20 cellular contexts compared by ENCODE assay signal in genomic region chr1:241447056-241447649, GRCh38.
DNase-seq lines count a peak whose midpoint lies in the region; ATAC-seq and TF ChIP-seq lines count a peak whose summit lies in the region.
"Had no signal": no experiment of that assay in that cellular context is flagged by ENCODE, and none has a peak within 500 bp of the region (broad histone marks: within the 10 kb centered on the region; RNA-seq: fewer than 3 reads in every experiment).

No MANE protein-coding gene starts in this region.

- no peak overlapping the region for H3K4me3 ChIP-seq in HEK293 (ENCODE audit: low read depth, low read length)
- no peak overlapping the region for H3K4me3 ChIP-seq in stomach
- H3K4me3 ChIP-seq: GM23248, transverse colon had no signal

- POLR2A ChIA-PET in HEK293 (lab: Yijun Ruan, JAX), result no interaction called here

- no peaks in the 10 kb centered on the region for H3K27me3 ChIP-seq in stomach
- H3K27me3 ChIP-seq: transverse colon had no signal

- H3K27ac Mint-ChIP-seq in stimulated activated effector memory CD8-positive, alpha-beta T cell treated with anti-CD3 and anti-CD28 coated beads, Interleukin-12 subunit alpha, Interleukin-12 subunit beta, amount 100 ng/mL, for 72 hours, result no peak overlapping the region
- H3K27ac Mint-ChIP-seq in type B pancreatic cell, result no peak overlapping the region
- H3K27ac Mint-ChIP-seq: activated CD4-positive, alpha-beta T cell treated with anti-CD3 and anti-CD28 coated beads, Interleukin-2, amount 10 ng/mL, durations not matched to agents 7 days and 5 days; activated naive CD8-positive, alpha-beta T cell treated with anti-CD3 and anti-CD28 coated beads, Interleukin-2, amount 10 ng/mL, durations not matched to agents 7 days and 5 days; B cell; endodermal cell; stimulated activated naive CD8-positive, alpha-beta T cell treated with anti-CD3 and anti-CD28 coated beads, Interleukin-15, amount 100 ng/mL, for 72 hours; T-helper 1 cell treated with Interleukin-12 subunit alpha and Interleukin-12 subunit beta and Interleukin-4 antibody, amounts not matched to agents 30 μg/mL and 1 μg/mL, for 36 hours had no signal

- H3K4me1 Mint-ChIP-seq in stimulated activated effector memory CD8-positive, alpha-beta T cell treated with anti-CD3 and anti-CD28 coated beads, Interleukin-12 subunit alpha, Interleukin-12 subunit beta, amount 100 ng/mL, for 72 hours, result no peaks in the 10 kb centered on the region
- H3K4me1 Mint-ChIP-seq in type B pancreatic cell (ENCODE audit: unreplicated experiment), result no peaks in the 10 kb centered on the region
- H3K4me1 Mint-ChIP-seq: activated CD4-positive, alpha-beta T cell treated with anti-CD3 and anti-CD28 coated beads, Interleukin-2, amount 10 ng/mL, durations not matched to agents 7 days and 5 days; activated naive CD8-positive, alpha-beta T cell treated with anti-CD3 and anti-CD28 coated beads, Interleukin-2, amount 10 ng/mL, durations not matched to agents 7 days and 5 days; B cell; endodermal cell; stimulated activated naive CD8-positive, alpha-beta T cell treated with anti-CD3 and anti-CD28 coated beads, Interleukin-15, amount 100 ng/mL, for 72 hours had no signal

- no peak for TF ChIP-seq POLR2A in stomach (IDR thresholded peaks at IDR 0.05)

- CTCF ChIA-PET in HEK293 (lab: Yijun Ruan, JAX), result no interaction called here

- H3K4me1 ChIP-seq in HEK293 (ENCODE audit: control insufficient read depth, insufficient read depth, low read length) (no peaks in the 10 kb centered on the region), stomach (no peaks in the 10 kb centered on the region)
- H3K4me1 ChIP-seq: transverse colon had no signal

- no peaks in the 10 kb centered on the region for H3K9me3 Mint-ChIP-seq in stimulated activated effector memory CD8-positive, alpha-beta T cell treated with anti-CD3 and anti-CD28 coated beads, Interleukin-12 subunit alpha, Interleukin-12 subunit beta, amount 100 ng/mL, for 72 hours
- peaks cover 8% of the 10 kb centered on the region for H3K9me3 Mint-ChIP-seq in type B pancreatic cell
- H3K9me3 Mint-ChIP-seq: activated CD4-positive, alpha-beta T cell treated with anti-CD3 and anti-CD28 coated beads, Interleukin-2, amount 10 ng/mL, durations not matched to agents 7 days and 5 days had no signal

- intact Hi-C loops in stomach (cut with DNase I; ENCODE audit: low total_unique reads), result no loop called here

- H3K36me3 Mint-ChIP-seq in stimulated activated effector memory CD8-positive, alpha-beta T cell treated with anti-CD3 and anti-CD28 coated beads, Interleukin-12 subunit alpha, Interleukin-12 subunit beta, amount 100 ng/mL, for 72 hours, result no peaks in the 10 kb centered on the region
- H3K36me3 Mint-ChIP-seq in type B pancreatic cell, result no peaks in the 10 kb centered on the region
- H3K36me3 Mint-ChIP-seq: activated naive CD8-positive, alpha-beta T cell treated with anti-CD3 and anti-CD28 coated beads, Interleukin-2, amount 10 ng/mL, durations not matched to agents 7 days and 5 days had no signal

- peak; percentile 50 for ATAC-seq in stimulated activated effector memory CD8-positive, alpha-beta T cell treated with anti-CD3 and anti-CD28 coated beads, Interleukin-12 subunit alpha, Interleukin-12 subunit beta, amount 100 ng/mL, for 72 hours
- ATAC-seq: stimulated activated naive CD8-positive, alpha-beta T cell treated with anti-CD3 and anti-CD28 coated beads, Interleukin-15, amount 100 ng/mL, for 72 hours had no signal

- 27 to 33% (median 32%) methylated on average over 2 of the region's 2 CpGs for WGBS in stomach, 5 donors

- peaks cover 3% of the 10 kb centered on the region for H3K27me3 Mint-ChIP-seq in type B pancreatic cell
- H3K27me3 Mint-ChIP-seq: activated CD4-positive, alpha-beta T cell treated with anti-CD3 and anti-CD28 coated beads, Interleukin-2, amount 10 ng/mL, durations not matched to agents 7 days and 5 days had no signal

- no peaks in the 10 kb centered on the region for H3K36me3 ChIP-seq in HEK293 (ENCODE audit: control insufficient read depth in 2 of 2, insufficient read depth in 1 of 2, low read length in 2 of 2)
- H3K36me3 ChIP-seq in stomach, result no peaks in the 10 kb centered on the region
- H3K36me3 ChIP-seq: transverse colon had no signal

- peak; percentile 99 for DNase-seq in NCI-H1694 treated with DMSO at 0.1 percent for 48 hours (lab: John Stamatoyannopoulos, UW)
- peak; percentile 10 for DNase-seq in SW480 (ENCODE audit: low spot score)
- no peak for DNase-seq in stimulated activated effector memory CD8-positive, alpha-beta T cell treated with anti-CD3 and anti-CD28 coated beads, Interleukin-12 subunit alpha, Interleukin-12 subunit beta, amount 100 ng/mL, for 72 hours (ENCODE audit: low spot score in 2 of 2)
- DNase-seq in type B pancreatic cell (ENCODE audit: extremely low spot score, unreplicated experiment), result no peak
- no peak for DNase-seq in NOMO-1 treated with dmso at 0.1 percent for 144 hours (lab: John Stamatoyannopoulos, UW; ENCODE audit: unreplicated experiment)
- DNase-seq in stomach, result no peak
- DNase-seq: activated CD4-positive, alpha-beta T cell treated with anti-CD3 and anti-CD28 coated beads, Interleukin-2, amount 10 ng/mL, durations not matched to agents 7 days and 5 days; activated naive CD8-positive, alpha-beta T cell treated with anti-CD3 and anti-CD28 coated beads, Interleukin-2, amount 10 ng/mL, durations not matched to agents 7 days and 5 days; endodermal cell; GM23248; head of caudate nucleus; NCI-H1105; NCI-H2107; NCI-H526 treated with DMSO at 0.1 percent for 48 hours; small intestine; stimulated activated naive CD8-positive, alpha-beta T cell treated with anti-CD3 and anti-CD28 coated beads, Interleukin-15, amount 100 ng/mL, for 72 hours; transverse colon had no signal

- no peak overlapping the region for H3K27ac ChIP-seq in HEK293 (ENCODE audit: extremely low read depth, low read depth, low read length)
- no peak overlapping the region for H3K27ac ChIP-seq in stomach
- H3K27ac ChIP-seq: GM23248, transverse colon had no signal

- TF ChIP-seq CTCF in HEK293 (tag by site-specific recombination; IDR thresholded peaks at IDR 0.05) (no peak), type B pancreatic cell (conservative IDR thresholded peaks at IDR 0.05) (no peak), stomach (IDR thresholded peaks at IDR 0.05) (no peak)

- H3K9me3 ChIP-seq in HEK293 (ENCODE audit: control insufficient read depth, insufficient read depth, low read depth, low read length) (no peaks in the 10 kb centered on the region), stomach (no peaks in the 10 kb centered on the region)
- H3K9me3 ChIP-seq: transverse colon had no signal

- no peak for TF ChIP-seq EP300 in stomach (IDR thresholded peaks at IDR 0.05)

- H3K4me3 Mint-ChIP-seq in stimulated activated effector memory CD8-positive, alpha-beta T cell treated with anti-CD3 and anti-CD28 coated beads, Interleukin-12 subunit alpha, Interleukin-12 subunit beta, amount 100 ng/mL, for 72 hours, result no peak overlapping the region
- no peak overlapping the region for H3K4me3 Mint-ChIP-seq in type B pancreatic cell
- H3K4me3 Mint-ChIP-seq: activated CD4-positive, alpha-beta T cell treated with anti-CD3 and anti-CD28 coated beads, Interleukin-2, amount 10 ng/mL, durations not matched to agents 7 days and 5 days; activated naive CD8-positive, alpha-beta T cell treated with anti-CD3 and anti-CD28 coated beads, Interleukin-2, amount 10 ng/mL, durations not matched to agents 7 days and 5 days; B cell; endodermal cell; stimulated activated naive CD8-positive, alpha-beta T cell treated with anti-CD3 and anti-CD28 coated beads, Interleukin-15, amount 100 ng/mL, for 72 hours; T-helper 1 cell treated with Interleukin-12 subunit alpha and Interleukin-12 subunit beta and Interleukin-4 antibody, amounts not matched to agents 30 μg/mL and 1 μg/mL, for 36 hours had no signal

TF ChIP-seq in HEK293, 187 proteins besides CTCF, POLR2A, EP300 and RAD21 (continues in another document):
- TF ChIP-seq ZNF148 (tag by site-specific recombination; IDR thresholded peaks at IDR 0.05; ENCODE audit: borderline replicate concordance) (no peak), SP7 (tag by site-specific recombination; IDR thresholded peaks at IDR 0.05) (no peak), ZNF510 (tag by site-specific recombination; IDR thresholded peaks at IDR 0.05; ENCODE audit: insufficient replicate concordance) (no peak), ZXDB (tag by site-specific recombination; IDR thresholded peaks at IDR 0.05) (no peak), ZIC2 (tag by site-specific recombination; IDR thresholded peaks at IDR 0.05) (peak; percentile 84), ZNF324 (tag by site-specific recombination; IDR thresholded peaks at IDR 0.05) (no peak)

Comparison
In these comparisons a context has a peak if more than half of its experiments do, and no peak if none do; other contexts are left out.
1. DNase-seq: peak in NCI-H1694 treated with DMSO at 0.1 percent for 48 hours (single experiment) and SW480 (single experiment); none in stimulated activated effector memory CD8-positive, alpha-beta T cell treated with anti-CD3 and anti-CD28 coated beads, Interleukin-12 subunit alpha, Interleukin-12 subunit beta, amount 100 ng/mL, for 72 hours (0 of 2), type B pancreatic cell (single experiment), NOMO-1 treated with dmso at 0.1 percent for 144 hours (single experiment) and stomach (single experiment).